22 cellular contexts compared by ENCODE assay signal in genomic region chr5:61402244-61402823, GRCh38.
DNase-seq lines count a peak whose midpoint lies in the region; ATAC-seq, FAIRE-seq and TF ChIP-seq lines count a peak whose summit lies in the region.
"Had no signal": no experiment of that assay in that cellular context is flagged by ENCODE, and none has a peak within 500 bp of the region (broad histone marks: within the 10 kb centered on the region; RNA-seq: fewer than 3 reads in every experiment).

No MANE protein-coding gene starts in this region.

- H3K4me1 ChIP-seq in astrocyte (ENCODE audit: insufficient read depth, low read length) (peaks cover 16% of the 10 kb centered on the region), PC-3 (ENCODE audit: insufficient read depth, low read length) (0 out of 2 replicates have a peak, but pooled peaks cover under 1% of the 10 kb centered on the region)

- ATAC-seq in HG02884 (IDR thresholded peaks at IDR 0.05; ENCODE audit: unreplicated experiment) (peak; percentile 61), PC-3 (no peak)
- ATAC-seq: HCT116 had no signal

- H3K27me3 Mint-ChIP-seq in astrocyte (ENCODE audit: low read depth, unreplicated experiment) (no peaks in the 10 kb centered on the region), osteocyte (ENCODE audit: unreplicated experiment) (no peaks in the 10 kb centered on the region)
- H3K27me3 Mint-ChIP-seq: CD8-positive, alpha-beta memory T cell had no signal

- H3K27ac ChIP-seq in astrocyte (ENCODE audit: low read depth, low read length): no peak overlapping the region
- H3K27ac ChIP-seq in PC-3 (ENCODE audit: low read length): no peak overlapping the region
- H3K27ac ChIP-seq in dorsolateral prefrontal cortex: peak overlapping the region in 5 of 59 donors; percentile 9 to 59 (median 13)
- H3K27ac ChIP-seq: body of pancreas, SJCRH30, stomach, WERI-Rb-1 had no signal

- H3K27me3 ChIP-seq in astrocyte (ENCODE audit: insufficient read depth, low read length): no peaks in the 10 kb centered on the region
- no peaks in the 10 kb centered on the region for H3K27me3 ChIP-seq in PC-3 (ENCODE audit: low read length)
- no peaks in the 10 kb centered on the region for H3K27me3 ChIP-seq in dorsolateral prefrontal cortex
- H3K27me3 ChIP-seq: body of pancreas, heart left ventricle, SJCRH30, stomach, transverse colon had no signal

- no peaks in the 10 kb centered on the region for H3F3A ChIP-seq in PC-3 (ENCODE audit: low read length, unreplicated experiment)

- H3K9me3 Mint-ChIP-seq in astrocyte (ENCODE audit: unreplicated experiment) (no peaks in the 10 kb centered on the region), osteocyte (ENCODE audit: unreplicated experiment) (no peaks in the 10 kb centered on the region)
- H3K9me3 Mint-ChIP-seq: CD8-positive, alpha-beta memory T cell had no signal

- H3K36me3 Mint-ChIP-seq in astrocyte (ENCODE audit: low read depth, unreplicated experiment) (peaks cover 6% of the 10 kb centered on the region), osteocyte (ENCODE audit: unreplicated experiment) (peaks cover 4% of the 10 kb centered on the region)
- H3K36me3 Mint-ChIP-seq: CD8-positive, alpha-beta memory T cell had no signal

- intact Hi-C loops in PC-3 (cut with micrococcal nuclease): no loop called here
- intact Hi-C loops in dorsolateral prefrontal cortex (cut with DNase I): loop anchor here in 1 of 2 donors (5.0 to 10.0 kb wide), 2 partner anchors 55 to 202 kb away; no protein-coding TSS in a partner anchor

- H3K9me2 ChIP-seq in PC-3 (replicated peaks; ENCODE audit: low read length): no peaks in the 10 kb centered on the region

- peaks cover 52% of the 10 kb centered on the region for H4K20me1 ChIP-seq in astrocyte (ENCODE audit: insufficient read depth, low read length)
- 0 out of 2 replicates have a peak, but pooled peaks cover 5% of the 10 kb centered on the region for H4K20me1 ChIP-seq in PC-3 (ENCODE audit: low read length)

- POLR2A ChIA-PET in PC-3 (lab: Charles Lee; ENCODE audit: unreplicated experiment): no interaction called here

- H3K4me3 Mint-ChIP-seq in astrocyte (ENCODE audit: unreplicated experiment) (no peak overlapping the region), osteocyte (ENCODE audit: unreplicated experiment) (no peak overlapping the region)
- H3K4me3 Mint-ChIP-seq: CD8-positive, alpha-beta memory T cell had no signal

- in situ Hi-C loops in GM13977 (cut with MboI; ENCODE audit: low pct_unique_long_range_greater_than_20kb, low sequenced_read_pairs, unreplicated experiment): no loop called here

- H3K9me3 ChIP-seq in astrocyte (ENCODE audit: insufficient read depth, low read depth, low read length) (no peaks in the 10 kb centered on the region), PC-3 (ENCODE audit: low read length) (no peaks in the 10 kb centered on the region)
- H3K9me3 ChIP-seq: body of pancreas, heart left ventricle, SJCRH30, stomach, transverse colon had no signal

- H3K4me1 Mint-ChIP-seq in astrocyte (ENCODE audit: low read depth, unreplicated experiment) (peaks cover 53% of the 10 kb centered on the region), osteocyte (ENCODE audit: unreplicated experiment) (peaks cover 61% of the 10 kb centered on the region)

- no peak overlapping the region for H3K27ac Mint-ChIP-seq in astrocyte (ENCODE audit: unreplicated experiment)
- H3K27ac Mint-ChIP-seq in osteocyte (ENCODE audit: unreplicated experiment): peak overlapping the region; percentile 23
- H3K27ac Mint-ChIP-seq: CD8-positive, alpha-beta memory T cell had no signal

- peaks cover 92% of the 10 kb centered on the region for H3K79me2 ChIP-seq in astrocyte (ENCODE audit: insufficient read depth, low read length)
- peaks cover 88% of the 10 kb centered on the region for H3K79me2 ChIP-seq in PC-3 (ENCODE audit: low read length)

- no peak overlapping the region for H3K4me3 ChIP-seq in astrocyte (ENCODE audit: insufficient read depth, low read depth, low read length)
- H3K4me3 ChIP-seq in PC-3 (ENCODE audit: low read length): no peak overlapping the region
- no peak overlapping the region for H3K4me3 ChIP-seq in dorsolateral prefrontal cortex
- H3K4me3 ChIP-seq: body of pancreas, heart left ventricle, SJCRH30, stomach, transverse colon had no signal

- TF ChIP-seq CTCF in astrocyte (IDR thresholded peaks at IDR 0.05; ENCODE audit: insufficient read depth, low read depth, low read length) (no peak), osteocyte (IDR thresholded peaks at IDR 0.05) (no peak), PC-3 (conservative IDR thresholded peaks at IDR 0.05; ENCODE audit: low read depth, low read length) (no peak), GM13977 (IDR thresholded peaks at IDR 0.05; ENCODE audit: extremely low read depth, insufficient read depth, missing control alignments) (no peak), dorsolateral prefrontal cortex (IDR thresholded peaks at IDR 0.05 in 54 of 56, conservative IDR thresholded peaks at IDR 0.05 in 2 of 56; ENCODE audit: low read depth in 1 of 56, partially characterized antibody in 56 of 56) (no peak)

- DNase-seq in GM18507 (ENCODE audit: extremely low spot score, insufficient read length, low read depth) (no peak), astrocyte (ENCODE audit: low read depth) (no peak), osteocyte (ENCODE audit: extremely low spot score, unreplicated experiment) (no peak), PC-3 (no peak), GM13977 (ENCODE audit: low spot score) (no peak), dorsolateral prefrontal cortex (no peak)
- no peak for DNase-seq in activated CD4-positive, CD25-positive, alpha-beta regulatory T cell treated with anti-CD3 and anti-CD28 coated beads, Interleukin-2, amount 50 U/mL, for 72 hours
- DNase-seq: activated CD4-positive, alpha-beta T cell treated with anti-CD3 and anti-CD28 coated beads, Interleukin-2, amount 50 U/mL, for 4 hours; activated CD8-positive, alpha-beta memory T cell treated with anti-CD3 and anti-CD28 coated beads, Interleukin-2, amount 50 U/mL, for 4 hours; body of pancreas; CD8-positive, alpha-beta memory T cell; heart left ventricle; NCI-H187; NCI-H748 treated with DMSO at 0.1 percent for 48 hours; occipital lobe; SJCRH30; stomach; T-helper 2 cell; transverse colon; WERI-Rb-1 had no signal

- H3K4me2 ChIP-seq in astrocyte (ENCODE audit: low read length) (peak overlapping the region; percentile 17), PC-3 (ENCODE audit: low read length) (no peak overlapping the region)

- H3K9ac ChIP-seq in astrocyte (ENCODE audit: low read length) (no peak overlapping the region), PC-3 (ENCODE audit: low read length) (no peak overlapping the region)

- H2AFZ ChIP-seq in astrocyte (ENCODE audit: low read depth, low read length): no peak overlapping the region
- no peak overlapping the region for H2AFZ ChIP-seq in PC-3 (ENCODE audit: low read length)

- FAIRE-seq in GM18507 (lab: Jason Lieb, UNC) (peak; percentile 51), astrocyte (lab: Jason Lieb, UNC) (peak; percentile 94)

- H3K36me3 ChIP-seq in astrocyte (ENCODE audit: insufficient read depth, low read length) (no peaks in the 10 kb centered on the region), PC-3 (ENCODE audit: low read depth, low read length) (no peaks in the 10 kb centered on the region)
- H3K36me3 ChIP-seq: heart left ventricle, stomach, transverse colon, WERI-Rb-1 had no signal

- BruUV-seq in PC-3 (replicated peaks; lab: Mats Ljungman, UMichigan): no TSS peak

- CTCF ChIA-PET in PC-3 (lab: Charles Lee): no interaction called here
